8 cellular contexts compared by ENCODE assay signal in genomic region chr1:16032388-16033100, GRCh38. TPM values are rescaled to one million over a fixed set of nuclear protein-coding genes. Genes with fewer than 3 reads are reported as not detected.
DNase-seq lines count a peak whose midpoint lies in the region; ATAC-seq and TF ChIP-seq lines count a peak whose summit lies in the region.

No MANE protein-coding gene starts in this region.

- H3K27ac Mint-ChIP-seq in activated naive CD8-positive, alpha-beta T cell treated with anti-CD3 and anti-CD28 coated beads for 36 hours: no peak overlapping the region

- H3K36me3 Mint-ChIP-seq in activated naive CD8-positive, alpha-beta T cell treated with anti-CD3 and anti-CD28 coated beads for 36 hours: no peaks in the 10 kb centered on the region

- TF ChIP-seq CTCF in GM10266 (IDR thresholded peaks at IDR 0.05; ENCODE audit: control insufficient read depth, insufficient read depth, low read depth, missing control alignments): peak; percentile 98
- peak; percentile 92 for TF ChIP-seq CTCF in RWPE2 (IDR thresholded peaks at IDR 0.05; ENCODE audit: poor library complexity, severe bottlenecking)

- no peak overlapping the region for H3K4me3 Mint-ChIP-seq in activated naive CD8-positive, alpha-beta T cell treated with anti-CD3 and anti-CD28 coated beads for 36 hours

- no peaks in the 10 kb centered on the region for H3K9me3 Mint-ChIP-seq in activated naive CD8-positive, alpha-beta T cell treated with anti-CD3 and anti-CD28 coated beads for 36 hours

- H3K27me3 Mint-ChIP-seq in activated naive CD8-positive, alpha-beta T cell treated with anti-CD3 and anti-CD28 coated beads for 36 hours: peaks cover 23% of the 10 kb centered on the region

- H3K4me3 ChIP-seq in RWPE2 (ENCODE audit: severe bottlenecking): no peak overlapping the region

- no peaks in the 10 kb centered on the region for H3K27me3 ChIP-seq in RWPE2 (ENCODE audit: insufficient read depth, poor library complexity, severe bottlenecking)

- no peaks in the 10 kb centered on the region for H3K36me3 ChIP-seq in RWPE2 (ENCODE audit: low read depth)

- DNase-seq in 8988T (peak; percentile 91), GM10266 (ENCODE audit: extremely low spot score) (peak; percentile 92), HuH-7.5 (ENCODE audit: low spot score) (peak; percentile 91), RWPE2 (ENCODE audit: low spot score) (peak; percentile 87), Right ventricle myocardium superior (peak; percentile 92), posterior cingulate gyrus (peak; percentile 39 to 95 (median 70))
- peak; percentile 76 for DNase-seq in activated naive CD8-positive, alpha-beta T cell treated with anti-CD3 and anti-CD28 coated beads for 36 hours

- no peak overlapping the region for H3K27ac ChIP-seq in RWPE2 (ENCODE audit: poor library complexity, severe bottlenecking)

- intact Hi-C loops in Right ventricle myocardium superior (cut with DNase I) (loop anchor here (2.0 kb wide), 1 partner anchor 24 kb away; no protein-coding TSS in a partner anchor), posterior cingulate gyrus (cut with DNase I) (loop anchor here (2.0 kb wide), 1 partner anchor 24 kb away; no protein-coding TSS in a partner anchor)

- ATAC-seq in RWPE2 (ENCODE audit: low read depth) (peak; percentile 88), Right ventricle myocardium superior (ENCODE audit: poor library complexity) (peak; percentile 96), GM21367 (IDR thresholded peaks at IDR 0.05; ENCODE audit: unreplicated experiment) (no peak)

- no peaks in the 10 kb centered on the region for H3K4me1 ChIP-seq in RWPE2 (ENCODE audit: insufficient read depth, poor library complexity, severe bottlenecking)

- H3K4me1 Mint-ChIP-seq in activated naive CD8-positive, alpha-beta T cell treated with anti-CD3 and anti-CD28 coated beads for 36 hours: peaks cover 3% of the 10 kb centered on the region

- H3K9me3 ChIP-seq in RWPE2 (ENCODE audit: severe bottlenecking): no peaks in the 10 kb centered on the region

RNA-seq across cellular contexts. Expression of gene CLCNKA, which starts 10.7 kb away (rescaled TPM):
- not detected for total RNA-seq in activated naive CD8-positive, alpha-beta T cell treated with anti-CD3 and anti-CD28 coated beads for 36 hours
- total RNA-seq in Right ventricle myocardium superior: 0.35 TPM

RNA-seq across cellular contexts. Expression of gene CLCNKB, which starts 11.0 kb away (rescaled TPM):
- not detected for total RNA-seq in activated naive CD8-positive, alpha-beta T cell treated with anti-CD3 and anti-CD28 coated beads for 36 hours
- 2.5 TPM for total RNA-seq in Right ventricle myocardium superior

RNA-seq across cellular contexts. Expression of gene HSPB7, which starts 14.7 kb away (rescaled TPM):
- not detected for total RNA-seq in activated naive CD8-positive, alpha-beta T cell treated with anti-CD3 and anti-CD28 coated beads for 36 hours
- 3,577 TPM for total RNA-seq in Right ventricle myocardium superior

RNA-seq across cellular contexts. Expression of gene SRARP, which starts 28.5 kb away (rescaled TPM):
- total RNA-seq in activated naive CD8-positive, alpha-beta T cell treated with anti-CD3 and anti-CD28 coated beads for 36 hours: not detected
- total RNA-seq in Right ventricle myocardium superior: 0.59 TPM

RNA-seq across cellular contexts. Expression of gene FAM131C, which starts 40.9 kb away (rescaled TPM):
- under 1 TPM; 0.34 to 0.45 TPM for total RNA-seq in activated naive CD8-positive, alpha-beta T cell treated with anti-CD3 and anti-CD28 coated beads for 36 hours
- total RNA-seq in Right ventricle myocardium superior: 4.5 TPM

Comparison
In these comparisons a context has a peak if more than half of its experiments do, and no peak if none do; other contexts are left out.
1. RNA of gene HSPB7, which starts 14.7 kb away (total RNA-seq): 3,577 TPM in Right ventricle myocardium superior (single experiment); not detected in activated naive CD8-positive, alpha-beta T cell treated with anti-CD3 and anti-CD28 coated beads for 36 hours; every median in the first group is over 1,000 times any median in the second.
2. Peak in every context shown above with its lines, with median percentiles within 50 percentile points of each other: DNase-seq.